8 cellular contexts compared by ENCODE assay signal in genomic region chr7:73342645-73343044, GRCh38. TPM values are rescaled to one million over a fixed set of nuclear protein-coding genes. Genes with fewer than 3 reads are reported as not detected.
DNase-seq lines count a peak whose midpoint lies in the region; ATAC-seq and TF ChIP-seq lines count a peak whose summit lies in the region.

No MANE protein-coding gene starts in this region.

- peaks cover 37% of the 10 kb centered on the region for H3K4me1 Mint-ChIP-seq in GM23338
- no peaks in the 10 kb centered on the region for H3K4me1 Mint-ChIP-seq in activated CD4-positive, alpha-beta T cell treated with anti-CD3 and anti-CD28 coated beads, Interleukin-2, amount 10 ng/mL, durations not matched to agents 24 days and 14 days

- H3K9me3 ChIP-seq in RWPE2 (ENCODE audit: severe bottlenecking) (no peaks in the 10 kb centered on the region), heart left ventricle (no peaks in the 10 kb centered on the region), gastrocnemius medialis (no peaks in the 10 kb centered on the region)

- H3K27ac ChIP-seq in GM23338 (ENCODE audit: low read depth) (no peak overlapping the region), RWPE2 (ENCODE audit: poor library complexity, severe bottlenecking) (no peak overlapping the region), heart left ventricle (no peak overlapping the region), gastrocnemius medialis (no peak overlapping the region)

- WGBS in heart left ventricle, 4 donors = 29 to 41% (median 38%) methylated on average over 8 of the region's 8 CpGs

- H3K4me3 ChIP-seq in GM23338 (no peak overlapping the region), RWPE2 (ENCODE audit: severe bottlenecking) (no peak overlapping the region), heart left ventricle (peak overlapping the region in 5 of 12 donors; percentile 3 to 45 (median 24)), gastrocnemius medialis (peak overlapping the region in 2 of 4 donors; percentile 18 to 37)

- H3K4me3 Mint-ChIP-seq in GM23338 = no peak overlapping the region
- no peak overlapping the region for H3K4me3 Mint-ChIP-seq in activated CD4-positive, alpha-beta T cell treated with anti-CD3 and anti-CD28 coated beads, Interleukin-2, amount 10 ng/mL, durations not matched to agents 24 days and 14 days

- intact Hi-C loops in heart left ventricle (cut with DNase I) = loop anchor here in 8 of 10 donors (1.0 to 10.0 kb wide), 5 partner anchors 102 to 392 kb away; partner anchors contain the start of gene ABHD11 (in 1 of the 8)
- intact Hi-C loops in gastrocnemius medialis (cut with DNase I; ENCODE audit: low total_unique reads) = loop anchor here (1.0 to 5.0 kb wide), 2 partner anchors 90 to 109 kb away; partner anchors contain the start of gene FZD9
- intact Hi-C loops in activated CD4-positive, alpha-beta T cell treated with anti-CD3 and anti-CD28 coated beads, Interleukin-2, amount 10 ng/mL, durations not matched to agents 24 days and 14 days (cut with micrococcal nuclease) = no loop called here

- no peak overlapping the region for H3K4me2 ChIP-seq in GM23338

- H3K9me2 ChIP-seq in GM23338 (ENCODE audit: insufficient read depth) = no peaks in the 10 kb centered on the region

- TF ChIP-seq POLR2A in heart left ventricle (IDR thresholded peaks at IDR 0.05) = no peak
- TF ChIP-seq POLR2A in gastrocnemius medialis (IDR thresholded peaks at IDR 0.05) = no peak

- ATAC-seq in GM23338 (peak; percentile 63), RWPE2 (ENCODE audit: low read depth) (peak; percentile 54; the same call in 1 of the 3 replicates), heart left ventricle (peak; percentile 45 to 84 (median 76)), gastrocnemius medialis (peak; percentile 90 to 95)

- in situ Hi-C loops in gastrocnemius medialis (cut with MboI; ENCODE audit: low sequenced_read_pairs in 4 of 4) = loop anchor here in 3 of 4 donors (5.0 to 10.0 kb wide), 2 partner anchors 102 to 105 kb away; no protein-coding TSS in a partner anchor

- peak overlapping the region; percentile 52 for H2AFZ ChIP-seq in GM23338

- H3K79me2 ChIP-seq in GM23338 (replicated peaks; ENCODE audit: insufficient read depth) = no peaks in the 10 kb centered on the region

- H3K4me1 ChIP-seq in GM23338 (ENCODE audit: insufficient read depth) = peaks cover 7% of the 10 kb centered on the region; the same call in 1 of the 2 replicates
- peaks cover 4% of the 10 kb centered on the region for H3K4me1 ChIP-seq in RWPE2 (ENCODE audit: insufficient read depth, poor library complexity, severe bottlenecking)
- no peaks in the 10 kb centered on the region for H3K4me1 ChIP-seq in heart left ventricle
- no peaks in the 10 kb centered on the region for H3K4me1 ChIP-seq in gastrocnemius medialis

- H3K27me3 ChIP-seq in GM23338 (ENCODE audit: insufficient read depth) (no peaks in the 10 kb centered on the region), RWPE2 (ENCODE audit: insufficient read depth, poor library complexity, severe bottlenecking) (no peaks in the 10 kb centered on the region), heart left ventricle (peaks cover 0 to 13% (median 0%) of the 10 kb centered on the region in 9 donors), gastrocnemius medialis (no peaks in the 10 kb centered on the region)

- DNase-seq in GM23338 (ENCODE audit: low spot score) (peak; percentile 68), RWPE2 (ENCODE audit: low spot score) (no peak), heart left ventricle (no peak), gastrocnemius medialis (no peak), NCI-H2029 (lab: John Stamatoyannopoulos, UW) (no peak), GDM1 (lab: John Stamatoyannopoulos, UW) (no peak), ecto neural progenitor cell (ENCODE audit: low spot score) (no peak)
- DNase-seq in activated CD4-positive, alpha-beta T cell treated with anti-CD3 and anti-CD28 coated beads, Interleukin-2, amount 10 ng/mL, durations not matched to agents 24 days and 14 days = no peak

- H3F3A ChIP-seq in GM23338 (replicated peaks; ENCODE audit: low read depth) = no peaks in the 10 kb centered on the region

- no peaks in the 10 kb centered on the region for H3K9me3 Mint-ChIP-seq in GM23338
- no peaks in the 10 kb centered on the region for H3K9me3 Mint-ChIP-seq in activated CD4-positive, alpha-beta T cell treated with anti-CD3 and anti-CD28 coated beads, Interleukin-2, amount 10 ng/mL, durations not matched to agents 24 days and 14 days

- H3K27me3 Mint-ChIP-seq in GM23338 (ENCODE audit: insufficient read depth, low read depth, poor library complexity) = peaks cover 10% of the 10 kb centered on the region
- H3K27me3 Mint-ChIP-seq in activated CD4-positive, alpha-beta T cell treated with anti-CD3 and anti-CD28 coated beads, Interleukin-2, amount 10 ng/mL, durations not matched to agents 24 days and 14 days = peaks cover 4% of the 10 kb centered on the region

- TF ChIP-seq CTCF in GM23338 (conservative IDR thresholded peaks at IDR 0.05; ENCODE audit: low read depth in 2 of 2) (peak; percentile 58 to 72), RWPE2 (IDR thresholded peaks at IDR 0.05; ENCODE audit: poor library complexity, severe bottlenecking) (peak; percentile 55), heart left ventricle (IDR thresholded peaks at IDR 0.05) (peak in 11 of 12 donors; percentile 13 to 67 (median 44)), gastrocnemius medialis (IDR thresholded peaks at IDR 0.05 in 4 of 5, conservative IDR thresholded peaks at IDR 0.05 in 1 of 5) (peak; percentile 42 to 70 (median 66))

- no peaks in the 10 kb centered on the region for H3K36me3 ChIP-seq in GM23338 (ENCODE audit: insufficient read depth)
- no peaks in the 10 kb centered on the region for H3K36me3 ChIP-seq in RWPE2 (ENCODE audit: low read depth)
- H3K36me3 ChIP-seq in heart left ventricle = no peaks in the 10 kb centered on the region
- no peaks in the 10 kb centered on the region for H3K36me3 ChIP-seq in gastrocnemius medialis

- no peaks in the 10 kb centered on the region for H4K20me1 ChIP-seq in GM23338 (replicated peaks; ENCODE audit: insufficient read depth)

- peak overlapping the region; percentile 13; the same call in 1 of the 2 replicates for H3K27ac Mint-ChIP-seq in GM23338
- H3K27ac Mint-ChIP-seq in activated CD4-positive, alpha-beta T cell treated with anti-CD3 and anti-CD28 coated beads, Interleukin-2, amount 10 ng/mL, durations not matched to agents 24 days and 14 days = no peak overlapping the region

- no peaks in the 10 kb centered on the region for H3K36me3 Mint-ChIP-seq in GM23338 (ENCODE audit: low read depth)
- no peaks in the 10 kb centered on the region for H3K36me3 Mint-ChIP-seq in activated CD4-positive, alpha-beta T cell treated with anti-CD3 and anti-CD28 coated beads, Interleukin-2, amount 10 ng/mL, durations not matched to agents 24 days and 14 days (ENCODE audit: low read depth)

RNA-seq across cellular contexts. Expression of gene FKBP6, which starts 14.7 kb away (rescaled TPM):
- not detected in 2 replicates for total RNA-seq in GM23338 (2014; rRNA removed; shearing (Covaris generic))
- polyA plus RNA-seq in GM23338 (2016; fragmentation: Nextera tagmentation; extraction: Ambion mirVana) (0.15 TPM in 1 of 2 replicates, not detected in the other), heart left ventricle (not detected)
- total RNA-seq in heart left ventricle (not detected), gastrocnemius medialis (not detected)
- total RNA-seq in activated CD4-positive, alpha-beta T cell treated with anti-CD3 and anti-CD28 coated beads, Interleukin-2, amount 10 ng/mL, durations not matched to agents 24 days and 14 days = not detected in 2 replicates

RNA-seq across cellular contexts. Expression of gene TRIM50, which starts 14.8 kb away (rescaled TPM):
- 0.10 TPM in 1 of 2 replicates, not detected in the other for total RNA-seq in GM23338 (2014; rRNA removed; shearing (Covaris generic))
- polyA plus RNA-seq in GM23338 (2016; fragmentation: Nextera tagmentation; extraction: Ambion mirVana) = 0.19 TPM in 1 of 2 replicates, not detected in the other
- total RNA-seq in heart left ventricle = under 1 TPM in 3 of 9 donors, not detected in 6; 0.31 to 0.72 (median 0.35) TPM
- under 1 TPM; 0.08 to 0.15 TPM for polyA plus RNA-seq in heart left ventricle
- total RNA-seq in gastrocnemius medialis = under 1 TPM in 1 of 4 donors, not detected in 3; 0.41 TPM
- total RNA-seq in activated CD4-positive, alpha-beta T cell treated with anti-CD3 and anti-CD28 coated beads, Interleukin-2, amount 10 ng/mL, durations not matched to agents 24 days and 14 days = not detected in 2 replicates

RNA-seq across cellular contexts. Expression of gene NSUN5, which starts 34.0 kb away (rescaled TPM):
- 71.2 and 73.4 TPM in 2 replicates for total RNA-seq in GM23338 (2014; rRNA removed; shearing (Covaris generic))
- polyA plus RNA-seq in GM23338 (2016; fragmentation: Nextera tagmentation; extraction: Ambion mirVana) (59.5 and 65.6 TPM in 2 replicates), heart left ventricle (10 to 100 TPM; 14.6 to 39.4 TPM)
- total RNA-seq in heart left ventricle (10 to 100 TPM; 12.0 to 24.2 (median 15.2) TPM), gastrocnemius medialis (10 to 100 TPM; 35.2 to 48.3 (median 38.9) TPM)
- total RNA-seq in activated CD4-positive, alpha-beta T cell treated with anti-CD3 and anti-CD28 coated beads, Interleukin-2, amount 10 ng/mL, durations not matched to agents 24 days and 14 days = 72.5 and 76.1 TPM in 2 replicates
